ENCODE assay signal across 1 cellular context in genomic region chr9:130997395-130997684, GRCh38.
A peak's percentile ranks its signal among the peaks of the same experiment; 100 is the strongest.
TF ChIP-seq lines count a peak whose summit lies in the region.

No MANE protein-coding gene starts in this region.

TF ChIP-seq in HEK293, 187 proteins besides CTCF, POLR2A, EP300 and RAD21:
- TF ChIP-seq SP7 (tag by site-specific recombination; IDR thresholded peaks at IDR 0.05) (no peak), ZNF548 (tag by site-specific recombination; IDR thresholded peaks at IDR 0.05) (no peak), GLIS2 (tag by site-specific recombination; IDR thresholded peaks at IDR 0.05) (peak; percentile 63)
TF ChIP-seq in HEK293: peak in this region for 1.
